8 cellular contexts compared by ENCODE assay signal in genomic region chr19:36527873-36528193, GRCh38. TPM values are rescaled to one million over a fixed set of nuclear protein-coding genes. Genes with fewer than 3 reads are reported as not detected.
DNase-seq lines count a peak whose midpoint lies in the region; FAIRE-seq and TF ChIP-seq lines count a peak whose summit lies in the region.

No MANE protein-coding gene starts in this region.

- H3K36me3 ChIP-seq in SJSA1: peaks cover 18% of the 10 kb centered on the region
- H3K36me3 ChIP-seq in fibroblast of lung (ENCODE audit: control insufficient read depth, insufficient read depth, low read length): no peaks in the 10 kb centered on the region

- peak overlapping the region; percentile 49 for H3K4me3 ChIP-seq in SJSA1
- H3K4me3 ChIP-seq in fibroblast of lung (replicated peaks in 1 of 4; ENCODE audit: control extremely low read depth in 1 of 4, insufficient read depth in 1 of 4, low read depth in 3 of 4, low read length in 4 of 4): peak overlapping the region; percentile 90 to 99 (median 94)
- H3K4me3 ChIP-seq in retinal pigment epithelial cell (ENCODE audit: low read length): peak overlapping the region; percentile 94

- H3K4me1 ChIP-seq in SJSA1 (replicated peaks): peaks cover 5% of the 10 kb centered on the region; the same call in 1 of the 2 replicates
- peaks cover 2% of the 10 kb centered on the region for H3K4me1 ChIP-seq in fibroblast of lung (ENCODE audit: control insufficient read depth, extremely low read depth, insufficient read depth, low read length)

- TF ChIP-seq CTCF in fibroblast of lung (conservative IDR thresholded peaks at IDR 0.05 in 1 of 2, IDR thresholded peaks at IDR 0.05 in 1 of 2; ENCODE audit: low read depth in 1 of 2, low read length in 2 of 2) (no peak), retinal pigment epithelial cell (conservative IDR thresholded peaks at IDR 0.05; ENCODE audit: low read depth, low read length) (no peak)

- H3K27ac ChIP-seq in SJSA1 (peak overlapping the region; percentile 72), fibroblast of lung (ENCODE audit: insufficient read depth, low read length) (peak overlapping the region; percentile 82)

- DNase-seq in GM19238 (ENCODE audit: insufficient read length, low spot score) (peak; percentile 4), SJSA1 (ENCODE audit: low read depth in 1 of 2, low spot score in 2 of 2) (no peak), fibroblast of lung (ENCODE audit: low read depth in 2 of 2) (no peak), retinal pigment epithelial cell (ENCODE audit: low read depth) (no peak), frontal cortex (ENCODE audit: low spot score in 2 of 2) (no peak), kidney tubule cell (ENCODE audit: low spot score) (no peak), DMS153 treated with DMSO at 0.1 percent for 48 hours (lab: John Stamatoyannopoulos, UW; ENCODE audit: unreplicated experiment) (no peak), NAMALWA (ENCODE audit: low spot score) (no peak)

- no peaks in the 10 kb centered on the region for H4K20me1 ChIP-seq in fibroblast of lung (ENCODE audit: control insufficient read depth, extremely low read depth, insufficient read depth, low read length)

- H3K79me2 ChIP-seq in fibroblast of lung (ENCODE audit: control insufficient read depth, insufficient read depth, low read length): peaks cover 18% of the 10 kb centered on the region

- no peaks in the 10 kb centered on the region for H3K27me3 ChIP-seq in SJSA1 (replicated peaks)
- no peaks in the 10 kb centered on the region for H3K27me3 ChIP-seq in fibroblast of lung (ENCODE audit: control insufficient read depth, insufficient read depth, low read length)

- peak overlapping the region; percentile 94 for H2AFZ ChIP-seq in fibroblast of lung (ENCODE audit: low read length)

- H3K9me3 ChIP-seq in SJSA1 (replicated peaks) (peaks cover 15% of the 10 kb centered on the region), fibroblast of lung (ENCODE audit: control insufficient read depth, insufficient read depth, low read depth, low read length) (no peaks in the 10 kb centered on the region)

- H3K9ac ChIP-seq in fibroblast of lung (ENCODE audit: insufficient read depth, low read length): peak overlapping the region; percentile 77

- no peak for FAIRE-seq in frontal cortex (lab: Jason Lieb, UNC)

- H3K4me2 ChIP-seq in fibroblast of lung (ENCODE audit: extremely low read depth, insufficient read depth, low read length): peak overlapping the region; percentile 98

RNA-seq across cellular contexts. Expression of gene ZNF260, which starts 0.2 kb away (rescaled TPM):
- 6.9 and 7.7 TPM in 2 replicates for total RNA-seq in SJSA1 (2014; rRNA removed; shearing (Covaris generic))
- total RNA-seq in fibroblast of lung: 17.5 and 21.3 TPM in 2 replicates
- 8.2 and 9.4 TPM in 2 replicates for polyA plus RNA-seq in fibroblast of lung
- 6.2 and 9.1 TPM in 2 replicates for polyA plus RNA-seq in fibroblast of lung (2012)
- polyA minus RNA-seq in fibroblast of lung (ENCODE audit: low replicate concordance): 2.3 and 29.9 TPM in 2 replicates
- 34.2 TPM for total RNA-seq in frontal cortex

RNA-seq across cellular contexts. Expression of gene ZNF566, which starts 38.5 kb away (rescaled TPM):
- 3.6 and 3.7 TPM in 2 replicates for total RNA-seq in SJSA1 (2014; rRNA removed; shearing (Covaris generic))
- total RNA-seq in fibroblast of lung (14.4 and 15.4 TPM in 2 replicates), frontal cortex (72.2 TPM)
- polyA plus RNA-seq in fibroblast of lung: 4.3 and 6.0 TPM in 2 replicates
- 3.9 and 6.5 TPM in 2 replicates for polyA plus RNA-seq in fibroblast of lung (2012)
- 2.5 and 6.4 TPM in 2 replicates for polyA minus RNA-seq in fibroblast of lung (ENCODE audit: low replicate concordance)

RNA-seq across cellular contexts. Expression of gene ZNF529, which starts 45.3 kb away (rescaled TPM):
- total RNA-seq in SJSA1 (2014; rRNA removed; shearing (Covaris generic)): 2.1 and 3.4 TPM in 2 replicates
- 10.2 and 10.8 TPM in 2 replicates for total RNA-seq in fibroblast of lung
- 5.5 and 7.7 TPM in 2 replicates for polyA plus RNA-seq in fibroblast of lung
- polyA plus RNA-seq in fibroblast of lung (2012): 3.4 and 4.4 TPM in 2 replicates
- polyA minus RNA-seq in fibroblast of lung (ENCODE audit: low replicate concordance): 4.3 and 4.5 TPM in 2 replicates
- 59.1 TPM for total RNA-seq in frontal cortex
